ENCODE assay signal across 31 cellular contexts in the genomic region with DNA sequence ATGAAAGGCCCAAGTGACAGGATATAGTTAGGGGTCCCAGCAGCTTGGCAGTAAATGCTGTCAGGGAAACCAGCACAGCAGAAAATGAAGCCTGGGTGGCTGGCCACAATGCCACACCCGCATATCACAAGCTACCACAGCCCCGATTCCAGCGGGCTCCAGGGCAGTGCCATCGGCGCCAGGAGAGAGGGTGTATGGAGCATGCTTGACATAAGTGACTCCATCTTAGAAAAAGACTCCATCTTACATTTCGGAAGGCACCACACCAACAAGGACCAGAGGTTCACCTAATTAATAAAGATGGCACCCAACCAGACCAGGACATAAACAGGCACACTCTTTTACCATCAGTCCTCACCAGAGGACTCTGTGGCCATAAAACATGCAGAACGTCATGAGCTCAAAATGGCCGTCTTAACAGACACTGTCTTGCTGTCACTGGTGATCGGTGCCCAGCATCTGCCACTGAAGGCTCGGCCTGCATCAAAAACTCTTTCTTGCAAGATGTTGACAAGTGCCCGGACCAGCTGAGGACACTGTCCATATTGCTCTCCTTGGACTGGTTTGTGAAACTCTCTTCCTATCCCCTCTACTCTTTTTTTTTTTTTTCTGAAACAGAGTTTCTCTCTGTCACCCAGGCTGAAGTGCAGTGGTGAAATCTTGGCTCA.
"Had no signal": no experiment of that assay in that cellular context is flagged by ENCODE, and none has a peak within 500 bp of the region (broad histone marks: within the 10 kb centered on the region; RNA-seq: fewer than 3 reads in every experiment).

No MANE protein-coding gene starts in this region.

- H3K4me3 Mint-ChIP-seq: activated B cell treated with CpG ODN at 0.5 μM for 24 hours; activated T-helper 17 cell treated with anti-CD3 and anti-CD28 coated beads, Interleukin-2, amount 50 U/mL, for 72 hours; natural killer cell treated with Interleukin-12 subunit alpha and Interleukin-12 subunit beta and Interleukin-15 and Interleukin-18, amount 100 ng/mL, for 72 hours; stimulated activated memory B cell treated with anti-CD40 and anti-IgM and Interleukin-4, amounts not matched to agents 10 μg/mL and 1 μg/mL and 100 μg/mL, for 72 hours had no signal

- H3K27ac Mint-ChIP-seq: activated B cell treated with CpG ODN at 0.5 μM for 24 hours; activated T-helper 17 cell treated with anti-CD3 and anti-CD28 coated beads, Interleukin-2, amount 50 U/mL, for 72 hours; progenitor cell of endocrine pancreas; stimulated activated memory B cell treated with anti-CD40 and anti-IgM and Interleukin-4, amounts not matched to agents 10 μg/mL and 1 μg/mL and 100 μg/mL, for 72 hours had no signal

- H3K27ac ChIP-seq: colonic mucosa, epithelial cell of prostate, esophagus squamous epithelium, left ventricle myocardium inferior, ovary, right lobe of liver, stomach, suprapubic skin, tibial artery, upper lobe of right lung had no signal

- H3K27me3 Mint-ChIP-seq: activated T-helper 17 cell treated with anti-CD3 and anti-CD28 coated beads, Interleukin-2, amount 50 U/mL, for 72 hours had no signal

- DNase-seq: activated B cell treated with CpG ODN at 0.5 μM for 24 hours; activated CD4-positive, alpha-beta T cell treated with anti-CD3 and anti-CD28 coated beads, Interleukin-2, amount 50 U/mL, for 1 hour; activated CD8-positive, alpha-beta memory T cell treated with anti-CD3 and anti-CD28 coated beads, Interleukin-2, amount 50 U/mL, for 4 hours; activated gamma-delta T cell treated with Interleukin-2 at 50 U/mL for 16 hours; activated naive CD4-positive, alpha-beta T cell treated with anti-CD3 and anti-CD28 coated beads, Interleukin-2, amount 50 U/mL, for 16 hours; activated T-cell treated with anti-CD3 and anti-CD28 coated beads, Interleukin-2, amount 50 U/mL, for 1 hour; anterior cingulate cortex; colonic mucosa; effector CD8-positive, alpha-beta T cell; esophagus squamous epithelium; foreskin melanocyte; left ventricle myocardium inferior; mucosa of descending colon; ovary; right lobe of liver; SK-N-SH; small intestine; stimulated activated CD4-positive, alpha-beta T cell treated with anti-CD3 and anti-CD28 coated beads, Interleukin-4, amount 100 ng/mL, for 24 hours; stimulated activated CD8-positive, alpha-beta memory T cell treated with anti-CD3 and anti-CD28 coated beads, Interleukin-4, amount 100 ng/mL, for 48 hours; stomach; tibial artery; upper lobe of right lung had no signal

- FAIRE-seq: endometrium, islet of Langerhans, small intestine had no signal

- H3K4me2 ChIP-seq: SK-N-SH had no signal

- H3K4me1 Mint-ChIP-seq: stimulated activated memory B cell treated with anti-CD40 and anti-IgM and Interleukin-4, amounts not matched to agents 10 μg/mL and 1 μg/mL and 100 μg/mL, for 72 hours had no signal

- H3K9ac ChIP-seq: SK-N-SH had no signal

- H3K27me3 ChIP-seq: colonic mucosa, ovary, right lobe of liver, stomach, suprapubic skin, tibial artery, upper lobe of right lung had no signal

- H3K9me3 Mint-ChIP-seq: activated B cell treated with CpG ODN at 0.5 μM for 24 hours; activated T-helper 17 cell treated with anti-CD3 and anti-CD28 coated beads, Interleukin-2, amount 50 U/mL, for 72 hours; stimulated activated memory B cell treated with anti-CD40 and anti-IgM and Interleukin-4, amounts not matched to agents 10 μg/mL and 1 μg/mL and 100 μg/mL, for 72 hours had no signal

- H3K36me3 Mint-ChIP-seq: stimulated activated memory B cell treated with anti-CD40 and anti-IgM and Interleukin-4, amounts not matched to agents 10 μg/mL and 1 μg/mL and 100 μg/mL, for 72 hours had no signal

- ATAC-seq: activated T-helper 17 cell treated with anti-CD3 and anti-CD28 coated beads, Interleukin-2, amount 50 U/mL, for 72 hours; mucosa of descending colon; natural killer cell treated with Interleukin-12 subunit alpha and Interleukin-12 subunit beta and Interleukin-15 and Interleukin-18, amount 100 ng/mL, for 72 hours; stimulated activated memory B cell treated with anti-CD40 and anti-IgM and Interleukin-4, amounts not matched to agents 10 μg/mL and 1 μg/mL and 100 μg/mL, for 72 hours; upper lobe of right lung had no signal

- H3K9me3 ChIP-seq: colonic mucosa, esophagus squamous epithelium, left ventricle myocardium inferior, mucosa of descending colon, ovary, right lobe of liver, SK-N-SH, stomach, suprapubic skin, tibial artery, upper lobe of right lung had no signal

- H3K4me3 ChIP-seq: colonic mucosa, esophagus squamous epithelium, left ventricle myocardium inferior, lung, mucosa of descending colon, ovary, right lobe of liver, stomach, suprapubic skin, tibial artery, upper lobe of right lung had no signal

- H3K4me1 ChIP-seq: colonic mucosa, esophagus squamous epithelium, left ventricle myocardium inferior, right lobe of liver, suprapubic skin, tibial artery, upper lobe of right lung had no signal

- H3K36me3 ChIP-seq: colonic mucosa, esophagus squamous epithelium, left ventricle myocardium inferior, ovary, right lobe of liver, stomach, suprapubic skin, tibial artery, upper lobe of right lung had no signal
